ENCODE assay signal across 8 cellular contexts in genomic region chr22:26588749-26589366, GRCh38. TPM values are rescaled to one million over a fixed set of nuclear protein-coding genes. Genes with fewer than 3 reads are reported as not detected.
DNase-seq lines count a peak whose midpoint lies in the region; ATAC-seq, FAIRE-seq and TF ChIP-seq lines count a peak whose summit lies in the region.

No MANE protein-coding gene starts in this region.

- H3K4me1 ChIP-seq in foreskin keratinocyte (peaks cover 14% of the 10 kb centered on the region), gastrocnemius medialis (peaks cover 21 to 30% of the 10 kb centered on the region in 2 donors)

- peak overlapping the region; percentile 82 to 89 for H3K27ac Mint-ChIP-seq in T-cell

- in situ Hi-C loops in gastrocnemius medialis (cut with MboI; ENCODE audit: low sequenced_read_pairs in 4 of 4), result loop anchor here in 3 of 4 donors (10.0 kb wide), 2 partner anchors 94 to 104 kb away; partner anchors contain the start of genes HPS4 (in 2 of the 3) and SRRD (in 2 of the 3)

- no peaks in the 10 kb centered on the region for H3K27me3 Mint-ChIP-seq in T-cell

- POLR2A ChIA-PET in T-cell (lab: Charles Lee), result interaction anchor here in 1 of 2 donors (0.5 to 0.6 kb wide), 2 partner anchors 11 to 99 kb away, joined by 4 read pairs; no protein-coding TSS in a partner anchor

- no peaks in the 10 kb centered on the region for H3K36me3 ChIP-seq in gastrocnemius medialis

- no peaks in the 10 kb centered on the region for H3K9me3 Mint-ChIP-seq in T-cell

- peaks cover 69 to 83% (median 74%) of the 10 kb centered on the region in 3 donors for H3K4me1 Mint-ChIP-seq in T-cell

- H3K27ac ChIP-seq in foreskin keratinocyte, result peak overlapping the region; percentile 84
- peak overlapping the region; percentile 93 to 97 (median 94) for H3K27ac ChIP-seq in gastrocnemius medialis

- no peak for ATAC-seq in T-cell (replicated peaks in 1 of 4)
- no peak for ATAC-seq in foreskin keratinocyte
- ATAC-seq in gastrocnemius medialis, result no peak
- no peak for ATAC-seq in GM18907 (IDR thresholded peaks at IDR 0.05; ENCODE audit: unreplicated experiment)
- ATAC-seq in HG03565 (IDR thresholded peaks at IDR 0.05; ENCODE audit: unreplicated experiment), result no peak
- no peak for ATAC-seq in HG02610 (IDR thresholded peaks at IDR 0.05; ENCODE audit: unreplicated experiment)
- no peak for ATAC-seq in HG03025 (IDR thresholded peaks at IDR 0.05; ENCODE audit: low FRiP score, unreplicated experiment)

- FAIRE-seq in GM12892 (lab: Jason Lieb, UNC), result peak; percentile 64

- CTCF ChIA-PET in T-cell (lab: Charles Lee), result no interaction called here

- no peak for TF ChIP-seq CTCF in foreskin keratinocyte (conservative IDR thresholded peaks at IDR 0.05)
- TF ChIP-seq CTCF in gastrocnemius medialis (IDR thresholded peaks at IDR 0.05 in 4 of 5, conservative IDR thresholded peaks at IDR 0.05 in 1 of 5), result no peak

- no peaks in the 10 kb centered on the region for H3K27me3 ChIP-seq in foreskin keratinocyte
- no peaks in the 10 kb centered on the region for H3K27me3 ChIP-seq in gastrocnemius medialis

- H3K4me3 Mint-ChIP-seq in T-cell, result peak overlapping the region; percentile 83 to 93 (median 86)

- H3K4me3 ChIP-seq in gastrocnemius medialis, result peak overlapping the region; percentile 81 to 98 (median 96)

- intact Hi-C loops in gastrocnemius medialis (cut with DNase I; ENCODE audit: low total_unique reads), result no loop called here

- H3K9me3 ChIP-seq in gastrocnemius medialis, result no peaks in the 10 kb centered on the region

- H3K36me3 Mint-ChIP-seq in T-cell, result peaks cover 3% of the 10 kb centered on the region

- TF ChIP-seq POLR2A in GM12892 (IDR thresholded peaks at IDR 0.05; ENCODE audit: low read depth, low read length) (no peak), gastrocnemius medialis (IDR thresholded peaks at IDR 0.05) (no peak)

- DNase-seq in GM12892 (ENCODE audit: insufficient read length), result no peak
- no peak for DNase-seq in T-cell
- no peak for DNase-seq in foreskin keratinocyte
- peak; percentile 21 to 34 for DNase-seq in gastrocnemius medialis

RNA-seq across cellular contexts. Expression of gene TPST2, which starts 1.1 kb away (rescaled TPM):
- 12.9 TPM for polyA plus RNA-seq in GM12892 (2012; ENCODE audit: missing spikeins)
- 10 to 100 TPM; 30.3 to 42.1 (median 38.0) TPM for total RNA-seq in T-cell
- total RNA-seq in foreskin keratinocyte, result 20.7 and 25.1 TPM in 2 replicates
- polyA plus RNA-seq in foreskin keratinocyte, result 19.4 and 21.3 TPM in 2 replicates
- 100 to 1,000 TPM in 1 of 4 donors, 10 to 100 TPM in 3; 32.3 to 110 (median 65.4) TPM for total RNA-seq in gastrocnemius medialis

RNA-seq across cellular contexts. Expression of gene CRYBB1, which starts 29.0 kb away (rescaled TPM):
- not detected for polyA plus RNA-seq in GM12892 (2012; ENCODE audit: missing spikeins)
- total RNA-seq in T-cell (not detected), foreskin keratinocyte (not detected in 2 replicates), gastrocnemius medialis (under 1 TPM in 1 of 4 donors, not detected in 3; 0.97 TPM)
- polyA plus RNA-seq in foreskin keratinocyte, result not detected in 2 replicates

RNA-seq across cellular contexts. Expression of gene CRYBA4, which starts 32.9 kb away (rescaled TPM):
- polyA plus RNA-seq in GM12892 (2012; ENCODE audit: missing spikeins), result not detected
- not detected for total RNA-seq in T-cell
- total RNA-seq in foreskin keratinocyte, result not detected in 2 replicates
- not detected in 2 replicates for polyA plus RNA-seq in foreskin keratinocyte
- total RNA-seq in gastrocnemius medialis, result not detected

Comparison
In these comparisons a context has a peak if more than half of its experiments do, and no peak if none do; other contexts are left out.
1. DNase-seq: peak in gastrocnemius medialis (2 of 2); none in GM12892 (single experiment), T-cell (0 of 34) and foreskin keratinocyte (0 of 2).